1 cellular context compared by ENCODE assay signal in the genomic region with DNA sequence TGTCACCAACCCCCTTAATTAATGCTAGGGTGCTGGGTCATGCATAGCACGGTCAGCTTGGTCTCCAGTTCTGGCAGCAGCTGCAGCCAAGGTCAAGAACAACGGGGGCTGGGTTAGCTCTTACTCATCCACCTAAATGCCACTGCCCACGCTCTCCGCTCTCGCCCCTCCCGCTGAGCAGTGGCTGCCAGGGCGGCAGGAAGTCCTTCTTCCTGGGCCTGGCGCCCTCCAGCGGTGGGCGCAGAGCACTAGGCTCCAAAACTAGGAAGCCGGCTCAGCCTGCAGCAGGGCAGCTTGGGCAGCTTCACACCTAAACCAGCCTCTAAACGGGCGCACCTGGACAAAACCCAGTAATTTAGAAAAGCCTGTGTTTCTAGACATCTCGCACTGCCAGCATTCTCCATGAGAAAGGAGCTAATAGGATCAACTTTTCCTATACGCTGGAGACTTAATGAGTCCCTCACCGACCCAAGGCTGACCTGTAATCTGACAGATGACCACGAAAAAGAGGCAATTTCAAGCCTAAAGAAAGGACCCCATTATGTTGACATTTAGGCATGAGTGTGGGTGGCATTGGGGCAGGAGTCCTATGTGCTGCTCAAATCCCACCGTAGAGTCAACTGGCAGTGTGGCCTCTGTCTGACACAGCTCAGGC.
TF ChIP-seq lines count a peak whose summit lies in the region.

No MANE protein-coding gene starts in this region.

TF ChIP-seq in K562, 482 proteins besides CTCF, POLR2A, EP300 and RAD21 (continued from another document and continues in another):
- TF ChIP-seq AFF1 (IDR thresholded peaks at IDR 0.05; ENCODE audit: low read depth in 1 of 2, partially characterized antibody in 2 of 2) (no peak), JUND (IDR thresholded peaks at IDR 0.05; ENCODE audit: borderline replicate concordance, low read depth, low read length) (peak; percentile 83), JUND (tag; IDR thresholded peaks at IDR 0.05; ENCODE audit: borderline replicate concordance, low read depth, low read length) (peak; percentile 54; the same call in 1 of the 3 replicates), PTRF (tag; IDR thresholded peaks at IDR 0.05) (no peak), MYC (IDR thresholded peaks at IDR 0.05; ENCODE audit: low read depth, low read length) (0 out of 2 replicates have a peak, but pooled peaks have one; percentile 63), MYC (CRISPR knock-in tag; IDR thresholded peaks at IDR 0.05; ENCODE audit: borderline replicate concordance, low read depth) (no peak), ZNF354B (CRISPR knock-in tag; IDR thresholded peaks at IDR 0.05) (no peak), KAT8 (IDR thresholded peaks at IDR 0.05; ENCODE audit: low read depth) (no peak), STAG1 (CRISPR knock-in tag; IDR thresholded peaks at IDR 0.05; ENCODE audit: borderline replicate concordance) (peak; percentile 73; the same call in 1 of the 2 replicates), TCF3 (CRISPR knock-in tag; IDR thresholded peaks at IDR 0.05) (peak; percentile 43; the same call in 1 of the 2 replicates), HDAC1 (IDR thresholded peaks at IDR 0.05) (peak in 1 of 2 experiments; percentile 22; a peak in 1 of 4 replicates), HDAC8 (tag; IDR thresholded peaks at IDR 0.05) (no peak), SMAD4 (CRISPR knock-in tag; conservative IDR thresholded peaks at IDR 0.05) (no peak), ZNF175 (CRISPR knock-in tag; IDR thresholded peaks at IDR 0.05; ENCODE audit: low read depth) (no peak), DIDO1 (tag; IDR thresholded peaks at IDR 0.05; ENCODE audit: low read depth) (peak; percentile 25; the same call in 1 of the 2 replicates), KLF16 (IDR thresholded peaks at IDR 0.05) (0 out of 2 replicates have a peak, but pooled peaks have one; percentile 19), ZNF696 (CRISPR knock-in tag; conservative IDR thresholded peaks at IDR 0.05) (no peak), NFE2 (IDR thresholded peaks at IDR 0.05; ENCODE audit: low read depth) (peak; percentile 56), MEF2A (IDR thresholded peaks at IDR 0.05; ENCODE audit: control insufficient read depth, low read depth, low read length) (no peak), SLC30A9 (CRISPR knock-in tag; IDR thresholded peaks at IDR 0.05) (no peak), CC2D1A (IDR thresholded peaks at IDR 0.05) (peak; percentile 57; the same call in 1 of the 2 replicates), MTA2 (IDR thresholded peaks at IDR 0.05; ENCODE audit: low read depth) (no peak), MCM2 (IDR thresholded peaks at IDR 0.05; ENCODE audit: low read depth) (no peak), C11orf30 (IDR thresholded peaks at IDR 0.05; ENCODE audit: low read depth) (no peak), FOS (IDR thresholded peaks at IDR 0.05; ENCODE audit: extremely low read depth, insufficient read length) (no peak), GABPB1 (CRISPR knock-in tag; IDR thresholded peaks at IDR 0.05) (peak; percentile 80), RCOR1 (IDR thresholded peaks at IDR 0.05; ENCODE audit: borderline replicate concordance in 1 of 2, low read depth in 2 of 2, low read length in 2 of 2) (peak in 1 of 2 experiments; percentile 66; a peak in 2 of 4 replicates), KDM1A (IDR thresholded peaks at IDR 0.05) (no peak), NCOA1 (IDR thresholded peaks at IDR 0.05; ENCODE audit: low read depth) (no peak), CAMTA2 (CRISPR knock-in tag; conservative IDR thresholded peaks at IDR 0.05) (no peak), ZNF121 (CRISPR knock-in tag; conservative IDR thresholded peaks at IDR 0.05) (no peak), RFX5 (IDR thresholded peaks at IDR 0.05; ENCODE audit: low read depth, low read length) (no peak), TRIM24 (IDR thresholded peaks at IDR 0.05) (peak in 1 of 2 experiments; percentile 51; a peak in 1 of 4 replicates), ARID1B (IDR thresholded peaks at IDR 0.05) (peak; percentile 67), CTBP1 (IDR thresholded peaks at IDR 0.05; ENCODE audit: borderline replicate concordance) (peak; percentile 90), SP1 (CRISPR knock-in tag; IDR thresholded peaks at IDR 0.05) (0 out of 2 replicates have a peak, but pooled peaks have one; percentile 22), NCOA2 (IDR thresholded peaks at IDR 0.05; ENCODE audit: partially characterized antibody in 2 of 2) (no peak), GABPB2 (CRISPR knock-in tag; conservative IDR thresholded peaks at IDR 0.05) (no peak), GATAD2A (IDR thresholded peaks at IDR 0.05) (no peak)
- TF ChIP-seq, protein P1, sequence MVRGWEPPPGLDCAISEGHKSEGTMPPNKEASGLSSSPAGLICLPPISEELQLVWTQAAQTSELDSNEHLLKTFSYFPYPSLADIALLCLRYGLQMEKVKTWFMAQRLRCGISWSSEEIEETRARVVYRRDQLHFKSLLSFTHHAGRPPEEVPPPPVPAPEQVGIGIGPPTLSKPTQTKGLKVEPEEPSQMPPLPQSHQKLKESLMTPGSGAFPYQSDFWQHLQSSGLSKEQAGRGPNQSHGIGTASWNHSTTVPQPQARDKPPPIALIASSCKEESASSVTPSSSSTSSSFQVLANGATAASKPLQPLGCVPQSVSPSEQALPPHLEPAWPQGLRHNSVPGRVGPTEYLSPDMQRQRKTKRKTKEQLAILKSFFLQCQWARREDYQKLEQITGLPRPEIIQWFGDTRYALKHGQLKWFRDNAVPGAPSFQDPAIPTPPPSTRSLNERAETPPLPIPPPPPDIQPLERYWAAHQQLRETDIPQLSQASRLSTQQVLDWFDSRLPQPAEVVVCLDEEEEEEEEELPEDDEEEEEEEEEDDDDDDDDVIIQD (CRISPR knock-in tag; IDR thresholded peaks at IDR 0.05), result 0 out of 2 replicates have a peak, but pooled peaks have one; percentile 21
- TF ChIP-seq, protein P2, sequence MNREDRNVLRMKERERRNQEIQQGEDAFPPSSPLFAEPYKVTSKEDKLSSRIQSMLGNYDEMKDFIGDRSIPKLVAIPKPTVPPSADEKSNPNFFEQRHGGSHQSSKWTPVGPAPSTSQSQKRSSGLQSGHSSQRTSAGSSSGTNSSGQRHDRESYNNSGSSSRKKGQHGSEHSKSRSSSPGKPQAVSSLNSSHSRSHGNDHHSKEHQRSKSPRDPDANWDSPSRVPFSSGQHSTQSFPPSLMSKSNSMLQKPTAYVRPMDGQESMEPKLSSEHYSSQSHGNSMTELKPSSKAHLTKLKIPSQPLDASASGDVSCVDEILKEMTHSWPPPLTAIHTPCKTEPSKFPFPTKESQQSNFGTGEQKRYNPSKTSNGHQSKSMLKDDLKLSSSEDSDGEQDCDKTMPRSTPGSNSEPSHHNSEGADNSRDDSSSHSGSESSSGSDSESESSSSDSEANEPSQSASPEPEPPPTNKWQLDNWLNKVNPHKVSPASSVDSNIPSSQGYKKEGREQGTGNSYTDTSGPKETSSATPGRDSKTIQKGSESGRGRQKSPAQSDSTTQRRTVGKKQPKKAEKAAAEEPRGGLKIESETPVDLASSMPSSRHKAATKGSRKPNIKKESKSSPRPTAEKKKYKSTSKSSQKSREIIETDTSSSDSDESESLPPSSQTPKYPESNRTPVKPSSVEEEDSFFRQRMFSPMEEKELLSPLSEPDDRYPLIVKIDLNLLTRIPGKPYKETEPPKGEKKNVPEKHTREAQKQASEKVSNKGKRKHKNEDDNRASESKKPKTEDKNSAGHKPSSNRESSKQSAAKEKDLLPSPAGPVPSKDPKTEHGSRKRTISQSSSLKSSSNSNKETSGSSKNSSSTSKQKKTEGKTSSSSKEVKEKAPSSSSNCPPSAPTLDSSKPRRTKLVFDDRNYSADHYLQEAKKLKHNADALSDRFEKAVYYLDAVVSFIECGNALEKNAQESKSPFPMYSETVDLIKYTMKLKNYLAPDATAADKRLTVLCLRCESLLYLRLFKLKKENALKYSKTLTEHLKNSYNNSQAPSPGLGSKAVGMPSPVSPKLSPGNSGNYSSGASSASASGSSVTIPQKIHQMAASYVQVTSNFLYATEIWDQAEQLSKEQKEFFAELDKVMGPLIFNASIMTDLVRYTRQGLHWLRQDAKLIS (CRISPR knock-in tag; IDR thresholded peaks at IDR 0.05), result no peak
- TF ChIP-seq, protein P3, sequence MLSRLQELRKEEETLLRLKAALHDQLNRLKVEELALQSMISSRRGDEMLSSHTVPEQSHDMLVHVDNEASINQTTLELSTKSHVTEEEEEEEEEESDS (CRISPR knock-in tag; IDR thresholded peaks at IDR 0.05), result no peak
- TF ChIP-seq, protein P4, sequence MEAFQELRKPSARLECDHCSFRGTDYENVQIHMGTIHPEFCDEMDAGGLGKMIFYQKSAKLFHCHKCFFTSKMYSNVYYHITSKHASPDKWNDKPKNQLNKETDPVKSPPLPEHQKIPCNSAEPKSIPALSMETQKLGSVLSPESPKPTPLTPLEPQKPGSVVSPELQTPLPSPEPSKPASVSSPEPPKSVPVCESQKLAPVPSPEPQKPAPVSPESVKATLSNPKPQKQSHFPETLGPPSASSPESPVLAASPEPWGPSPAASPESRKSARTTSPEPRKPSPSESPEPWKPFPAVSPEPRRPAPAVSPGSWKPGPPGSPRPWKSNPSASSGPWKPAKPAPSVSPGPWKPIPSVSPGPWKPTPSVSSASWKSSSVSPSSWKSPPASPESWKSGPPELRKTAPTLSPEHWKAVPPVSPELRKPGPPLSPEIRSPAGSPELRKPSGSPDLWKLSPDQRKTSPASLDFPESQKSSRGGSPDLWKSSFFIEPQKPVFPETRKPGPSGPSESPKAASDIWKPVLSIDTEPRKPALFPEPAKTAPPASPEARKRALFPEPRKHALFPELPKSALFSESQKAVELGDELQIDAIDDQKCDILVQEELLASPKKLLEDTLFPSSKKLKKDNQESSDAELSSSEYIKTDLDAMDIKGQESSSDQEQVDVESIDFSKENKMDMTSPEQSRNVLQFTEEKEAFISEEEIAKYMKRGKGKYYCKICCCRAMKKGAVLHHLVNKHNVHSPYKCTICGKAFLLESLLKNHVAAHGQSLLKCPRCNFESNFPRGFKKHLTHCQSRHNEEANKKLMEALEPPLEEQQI (IDR thresholded peaks at IDR 0.05), result 0 out of 2 replicates have a peak, but pooled peaks have one; percentile 46
- TF ChIP-seq, protein P5, sequence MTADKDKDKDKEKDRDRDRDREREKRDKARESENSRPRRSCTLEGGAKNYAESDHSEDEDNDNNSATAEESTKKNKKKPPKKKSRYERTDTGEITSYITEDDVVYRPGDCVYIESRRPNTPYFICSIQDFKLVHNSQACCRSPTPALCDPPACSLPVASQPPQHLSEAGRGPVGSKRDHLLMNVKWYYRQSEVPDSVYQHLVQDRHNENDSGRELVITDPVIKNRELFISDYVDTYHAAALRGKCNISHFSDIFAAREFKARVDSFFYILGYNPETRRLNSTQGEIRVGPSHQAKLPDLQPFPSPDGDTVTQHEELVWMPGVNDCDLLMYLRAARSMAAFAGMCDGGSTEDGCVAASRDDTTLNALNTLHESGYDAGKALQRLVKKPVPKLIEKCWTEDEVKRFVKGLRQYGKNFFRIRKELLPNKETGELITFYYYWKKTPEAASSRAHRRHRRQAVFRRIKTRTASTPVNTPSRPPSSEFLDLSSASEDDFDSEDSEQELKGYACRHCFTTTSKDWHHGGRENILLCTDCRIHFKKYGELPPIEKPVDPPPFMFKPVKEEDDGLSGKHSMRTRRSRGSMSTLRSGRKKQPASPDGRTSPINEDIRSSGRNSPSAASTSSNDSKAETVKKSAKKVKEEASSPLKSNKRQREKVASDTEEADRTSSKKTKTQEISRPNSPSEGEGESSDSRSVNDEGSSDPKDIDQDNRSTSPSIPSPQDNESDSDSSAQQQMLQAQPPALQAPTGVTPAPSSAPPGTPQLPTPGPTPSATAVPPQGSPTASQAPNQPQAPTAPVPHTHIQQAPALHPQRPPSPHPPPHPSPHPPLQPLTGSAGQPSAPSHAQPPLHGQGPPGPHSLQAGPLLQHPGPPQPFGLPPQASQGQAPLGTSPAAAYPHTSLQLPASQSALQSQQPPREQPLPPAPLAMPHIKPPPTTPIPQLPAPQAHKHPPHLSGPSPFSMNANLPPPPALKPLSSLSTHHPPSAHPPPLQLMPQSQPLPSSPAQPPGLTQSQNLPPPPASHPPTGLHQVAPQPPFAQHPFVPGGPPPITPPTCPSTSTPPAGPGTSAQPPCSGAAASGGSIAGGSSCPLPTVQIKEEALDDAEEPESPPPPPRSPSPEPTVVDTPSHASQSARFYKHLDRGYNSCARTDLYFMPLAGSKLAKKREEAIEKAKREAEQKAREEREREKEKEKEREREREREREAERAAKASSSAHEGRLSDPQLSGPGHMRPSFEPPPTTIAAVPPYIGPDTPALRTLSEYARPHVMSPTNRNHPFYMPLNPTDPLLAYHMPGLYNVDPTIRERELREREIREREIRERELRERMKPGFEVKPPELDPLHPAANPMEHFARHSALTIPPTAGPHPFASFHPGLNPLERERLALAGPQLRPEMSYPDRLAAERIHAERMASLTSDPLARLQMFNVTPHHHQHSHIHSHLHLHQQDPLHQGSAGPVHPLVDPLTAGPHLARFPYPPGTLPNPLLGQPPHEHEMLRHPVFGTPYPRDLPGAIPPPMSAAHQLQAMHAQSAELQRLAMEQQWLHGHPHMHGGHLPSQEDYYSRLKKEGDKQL (CRISPR knock-in tag; IDR thresholded peaks at IDR 0.05; ENCODE audit: borderline replicate concordance), result no peak
- TF ChIP-seq, protein P6, sequence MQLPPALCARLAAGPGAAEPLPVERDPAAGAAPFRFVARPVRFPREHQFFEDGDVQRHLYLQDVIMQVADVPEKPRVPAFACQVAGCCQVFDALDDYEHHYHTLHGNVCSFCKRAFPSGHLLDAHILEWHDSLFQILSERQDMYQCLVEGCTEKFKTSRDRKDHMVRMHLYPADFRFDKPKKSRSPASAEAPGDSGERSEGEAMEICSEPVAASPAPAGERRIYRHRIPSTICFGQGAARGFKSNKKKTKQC (CRISPR knock-in tag; IDR thresholded peaks at IDR 0.05), result 0 out of 2 replicates have a peak, but pooled peaks have one; percentile 62
